In genomic region chr17:66904760-66905637, GRCh38 we compare ENCODE assay signal across 10 cellular contexts. TPM values are rescaled to one million over a fixed set of nuclear protein-coding genes. Genes with fewer than 3 reads are reported as not detected.
DNase-seq lines count a peak whose midpoint lies in the region; ATAC-seq, FAIRE-seq and TF ChIP-seq lines count a peak whose summit lies in the region.
"Had no signal": no experiment of that assay in that cellular context is flagged by ENCODE, and none has a peak within 500 bp of the region (broad histone marks: within the 10 kb centered on the region; RNA-seq: fewer than 3 reads in every experiment).

No MANE protein-coding gene starts in this region.

- H3K4me1 Mint-ChIP-seq in central memory CD8-positive, alpha-beta T cell = peaks cover 6% of the 10 kb centered on the region
- H3K4me1 Mint-ChIP-seq in WTC11 = no peaks in the 10 kb centered on the region
- H3K4me1 Mint-ChIP-seq in activated CD4-positive, alpha-beta memory T cell treated with anti-CD3 and anti-CD28 coated beads for 36 hours (ENCODE audit: low read depth) = peaks cover 4% of the 10 kb centered on the region

- CTCF ChIA-PET in WTC11 (lab: Charles Lee) = interaction anchor here (0.7 to 2.9 kb wide), 9 partner anchors 11 to 182 kb away, joined by 3 to 18 read pairs (median 4); no protein-coding TSS in a partner anchor
- CTCF ChIA-PET in activated CD4-positive, alpha-beta memory T cell treated with anti-CD3 and anti-CD28 coated beads for 36 hours (lab: Charles Lee) = interaction anchor here (0.9 to 1.0 kb wide), 2 partner anchors 190 to 705 kb away, joined by 4 to 7 read pairs; no protein-coding TSS in a partner anchor

- FAIRE-seq in frontal cortex (lab: Jason Lieb, UNC) = no peak

- no peak for TF ChIP-seq CTCF in WTC11 (IDR thresholded peaks at IDR 0.05)

- POLR2A ChIA-PET in WTC11 (lab: Charles Lee) = no interaction called here
- POLR2A ChIA-PET in activated CD4-positive, alpha-beta memory T cell treated with anti-CD3 and anti-CD28 coated beads for 36 hours (lab: Charles Lee) = no interaction called here

- H3K4me3 Mint-ChIP-seq in central memory CD8-positive, alpha-beta T cell = no peak overlapping the region
- H3K4me3 Mint-ChIP-seq in WTC11 = no peak overlapping the region
- no peak overlapping the region for H3K4me3 Mint-ChIP-seq in activated CD4-positive, alpha-beta memory T cell treated with anti-CD3 and anti-CD28 coated beads for 36 hours

- no peak for ATAC-seq in central memory CD8-positive, alpha-beta T cell (replicated peaks; ENCODE audit: extremely low read depth, poor library complexity, severe bottlenecking)
- no peak for ATAC-seq in WTC11

- intact Hi-C loops in activated CD4-positive, alpha-beta memory T cell treated with anti-CD3 and anti-CD28 coated beads for 36 hours (cut with micrococcal nuclease) = no loop called here

- peak overlapping the region; percentile 13 for H3K27ac Mint-ChIP-seq in central memory CD8-positive, alpha-beta T cell (ENCODE audit: low read depth)
- H3K27ac Mint-ChIP-seq in WTC11 = no peak overlapping the region
- no peak overlapping the region for H3K27ac Mint-ChIP-seq in activated CD4-positive, alpha-beta memory T cell treated with anti-CD3 and anti-CD28 coated beads for 36 hours

- peaks cover 2% of the 10 kb centered on the region for H3K36me3 Mint-ChIP-seq in central memory CD8-positive, alpha-beta T cell (ENCODE audit: insufficient read depth)
- no peaks in the 10 kb centered on the region for H3K36me3 Mint-ChIP-seq in WTC11
- no peaks in the 10 kb centered on the region for H3K36me3 Mint-ChIP-seq in activated CD4-positive, alpha-beta memory T cell treated with anti-CD3 and anti-CD28 coated beads for 36 hours

- peak; percentile 89 for DNase-seq in DMS 273 (lab: John Stamatoyannopoulos, UW; ENCODE audit: unreplicated experiment)
- DNase-seq in NCI-H2196 (lab: John Stamatoyannopoulos, UW; ENCODE audit: unreplicated experiment) = peak; percentile 76
- DNase-seq in central memory CD8-positive, alpha-beta T cell (ENCODE audit: low spot score in 2 of 2) = no peak
- peak; percentile 80 to 94 for DNase-seq in lung microvascular endothelial cell (ENCODE audit: low read depth in 2 of 2)
- no peak for DNase-seq in cerebellar nuclear complex (lab: John Stamatoyannopoulos, UW)
- DNase-seq in WTC11 (ENCODE audit: low spot score) = no peak
- no peak for DNase-seq in activated CD4-positive, alpha-beta memory T cell treated with anti-CD3 and anti-CD28 coated beads for 36 hours
- DNase-seq in frontal cortex (ENCODE audit: low spot score in 2 of 2) = no peak

- no peaks in the 10 kb centered on the region for H3K9me3 Mint-ChIP-seq in central memory CD8-positive, alpha-beta T cell
- H3K9me3 Mint-ChIP-seq in WTC11 = no peaks in the 10 kb centered on the region
- H3K9me3 Mint-ChIP-seq in activated CD4-positive, alpha-beta memory T cell treated with anti-CD3 and anti-CD28 coated beads for 36 hours = no peaks in the 10 kb centered on the region

- peaks cover 49% of the 10 kb centered on the region for H3K27me3 Mint-ChIP-seq in central memory CD8-positive, alpha-beta T cell
- H3K27me3 Mint-ChIP-seq in WTC11 (ENCODE audit: low read depth) = peaks cover 8% of the 10 kb centered on the region; the same call in 1 of the 2 replicates
- peaks cover 2% of the 10 kb centered on the region for H3K27me3 Mint-ChIP-seq in activated CD4-positive, alpha-beta memory T cell treated with anti-CD3 and anti-CD28 coated beads for 36 hours

TF ChIP-seq in WTC11, 78 proteins besides CTCF, POLR2A, EP300 and RAD21:
- TF ChIP-seq SOX15 (CRISPR knock-in tag; IDR thresholded peaks at IDR 0.05) = no peak
- TF ChIP-seq ZNF121 (CRISPR knock-in tag; IDR thresholded peaks at IDR 0.05) = no peak
- no peak for TF ChIP-seq SMAD3 (CRISPR knock-in tag; IDR thresholded peaks at IDR 0.05; ENCODE audit: borderline replicate concordance)
- TF ChIP-seq NR1H2 (CRISPR knock-in tag; IDR thresholded peaks at IDR 0.05) = no peak
- no peak for TF ChIP-seq PREB (CRISPR knock-in tag; IDR thresholded peaks at IDR 0.05; ENCODE audit: borderline replicate concordance)
- TF ChIP-seq E2F1 (CRISPR knock-in tag; IDR thresholded peaks at IDR 0.05) = no peak
- no peak for TF ChIP-seq PRDM15 (CRISPR knock-in tag; IDR thresholded peaks at IDR 0.05)
- no peak for TF ChIP-seq USF1 (CRISPR knock-in tag; IDR thresholded peaks at IDR 0.05)
- TF ChIP-seq GTF2I (CRISPR knock-in tag; conservative IDR thresholded peaks at IDR 0.05) = no peak
- TF ChIP-seq ZNF317 (CRISPR knock-in tag; IDR thresholded peaks at IDR 0.05; ENCODE audit: borderline replicate concordance, low read depth) = no peak
- TF ChIP-seq SP1 (CRISPR knock-in tag; conservative IDR thresholded peaks at IDR 0.05) = no peak
- no peak for TF ChIP-seq IRF2 (CRISPR knock-in tag; IDR thresholded peaks at IDR 0.05; ENCODE audit: borderline replicate concordance, low read depth)
- no peak for TF ChIP-seq CDX4 (CRISPR knock-in tag; IDR thresholded peaks at IDR 0.05; ENCODE audit: borderline replicate concordance)

RNA-seq across cellular contexts. Expression of gene CACNG4, which starts 59.5 kb away (rescaled TPM):
- total RNA-seq in lung microvascular endothelial cell (not detected in 2 replicates), WTC11 (2021) (1.6 to 3.4 TPM (median 2.3 TPM) in 3 replicates), frontal cortex (33.4 TPM)
- total RNA-seq in activated CD4-positive, alpha-beta memory T cell treated with anti-CD3 and anti-CD28 coated beads for 36 hours = not detected
- total RNA-seq: mononuclear cell; T-helper 2 cell treated with Interferon-gamma antibody and Interleukin-4, amounts not matched to agents 100 ng/mL and 5 ng/mL, for 36 hours had no signal

Comparison
In these comparisons a context has a peak if more than half of its experiments do, and no peak if none do; other contexts are left out.
1. DNase-seq: peak in DMS 273 (single experiment), NCI-H2196 (single experiment) and lung microvascular endothelial cell (2 of 2); none in central memory CD8-positive, alpha-beta T cell (0 of 2), cerebellar nuclear complex (0 of 2), WTC11 (single experiment), activated CD4-positive, alpha-beta memory T cell treated with anti-CD3 and anti-CD28 coated beads for 36 hours (single experiment) and frontal cortex (0 of 2).